8 cellular contexts compared by ENCODE assay signal in genomic region chr19:48994035-48994386, GRCh38. TPM values are rescaled to one million over a fixed set of nuclear protein-coding genes. Genes with fewer than 3 reads are reported as not detected.
A peak's percentile ranks its signal among the peaks of the same experiment; 100 is the strongest.
DNase-seq lines count a peak whose midpoint lies in the region; ATAC-seq, FAIRE-seq and TF ChIP-seq lines count a peak whose summit lies in the region.

No MANE protein-coding gene starts in this region.

- peaks cover 44% of the 10 kb centered on the region for H4K20me1 ChIP-seq in astrocyte (ENCODE audit: insufficient read depth, low read length)

- no peaks in the 10 kb centered on the region for H3K27me3 Mint-ChIP-seq in activated T-cell treated with anti-CD3 and anti-CD28 coated beads, Interleukin-2, amount 50 U/mL, for 72 hours (ENCODE audit: low read depth)
- no peaks in the 10 kb centered on the region for H3K27me3 Mint-ChIP-seq in astrocyte (ENCODE audit: low read depth, unreplicated experiment)

- no peak for FAIRE-seq in astrocyte (lab: Jason Lieb, UNC)

- H3K36me3 ChIP-seq in astrocyte (ENCODE audit: insufficient read depth, low read length) (no peaks in the 10 kb centered on the region), tibial nerve (peaks cover 0 to 15% (median 0%) of the 10 kb centered on the region in 3 donors)

- H3K9me3 Mint-ChIP-seq in activated T-cell treated with anti-CD3 and anti-CD28 coated beads, Interleukin-2, amount 50 U/mL, for 72 hours = no peaks in the 10 kb centered on the region
- peaks cover 2% of the 10 kb centered on the region for H3K9me3 Mint-ChIP-seq in astrocyte (ENCODE audit: unreplicated experiment)

- no peak for TF ChIP-seq POLR2A in lower leg skin (IDR thresholded peaks at IDR 0.05)
- TF ChIP-seq POLR2A in tibial nerve (IDR thresholded peaks at IDR 0.05) = no peak

- peaks cover 46% of the 10 kb centered on the region for H3K4me1 Mint-ChIP-seq in activated T-cell treated with anti-CD3 and anti-CD28 coated beads, Interleukin-2, amount 50 U/mL, for 72 hours (ENCODE audit: low read depth)
- H3K4me1 Mint-ChIP-seq in astrocyte (ENCODE audit: low read depth, unreplicated experiment) = peaks cover 31% of the 10 kb centered on the region

- H3K9ac ChIP-seq in astrocyte (ENCODE audit: low read length) = peak overlapping the region; percentile 93

- H3K27me3 ChIP-seq in astrocyte (ENCODE audit: insufficient read depth, low read length) = no peaks in the 10 kb centered on the region
- H3K27me3 ChIP-seq in tibial nerve = no peaks in the 10 kb centered on the region

- no peak for TF ChIP-seq EP300 in tibial nerve (IDR thresholded peaks at IDR 0.05)

- 1 to 2% methylated on average over 11 to 13 of the region's 13 CpGs for WGBS in lower leg skin, 2 donors
- WGBS in tibial nerve, 2 donors = 2% methylated on average over 13 of the region's 13 CpGs

- H3K9me3 ChIP-seq in astrocyte (ENCODE audit: insufficient read depth, low read depth, low read length) = no peaks in the 10 kb centered on the region
- no peaks in the 10 kb centered on the region for H3K9me3 ChIP-seq in tibial nerve

- DNase-seq in activated T-cell treated with anti-CD3 and anti-CD28 coated beads, Interleukin-2, amount 50 U/mL, for 72 hours = no peak
- no peak for DNase-seq in activated T-cell treated with anti-CD3 and anti-CD28 coated beads, Interleukin-2, amount 50 U/mL, for 48 hours
- no peak for DNase-seq in astrocyte (ENCODE audit: low read depth)
- peak in 1 of 2 donors; percentile 89 for DNase-seq in lower leg skin (ENCODE audit: low spot score in 2 of 2)
- no peak for DNase-seq in tibial nerve (ENCODE audit: low spot score in 2 of 2)
- no peak for DNase-seq in NCI-H2196 (lab: John Stamatoyannopoulos, UW; ENCODE audit: unreplicated experiment)
- no peak for DNase-seq in mucosa of gallbladder (ENCODE audit: low spot score)

- TF ChIP-seq CTCF in astrocyte (IDR thresholded peaks at IDR 0.05; ENCODE audit: insufficient read depth, low read depth, low read length) (no peak), lower leg skin (IDR thresholded peaks at IDR 0.05) (no peak), tibial nerve (IDR thresholded peaks at IDR 0.05) (no peak)

- H2AFZ ChIP-seq in astrocyte (ENCODE audit: low read depth, low read length) = peak overlapping the region; percentile 78

- peak overlapping the region; percentile 91 for H3K27ac Mint-ChIP-seq in activated T-cell treated with anti-CD3 and anti-CD28 coated beads, Interleukin-2, amount 50 U/mL, for 72 hours
- peak overlapping the region; percentile 93 for H3K27ac Mint-ChIP-seq in astrocyte (ENCODE audit: unreplicated experiment)

- peaks cover 2 to 7% of the 10 kb centered on the region in 2 donors for H3K36me3 Mint-ChIP-seq in activated T-cell treated with anti-CD3 and anti-CD28 coated beads, Interleukin-2, amount 50 U/mL, for 72 hours (ENCODE audit: insufficient read depth in 2 of 2)
- peaks cover 7% of the 10 kb centered on the region for H3K36me3 Mint-ChIP-seq in astrocyte (ENCODE audit: low read depth, unreplicated experiment)

- intact Hi-C loops in lower leg skin (cut with DNase I; ENCODE audit: low total_unique reads) = loop anchor here (10.0 kb wide), 1 partner anchor 151 kb away; no protein-coding TSS in a partner anchor

- H3K4me3 ChIP-seq in astrocyte (ENCODE audit: insufficient read depth, low read depth, low read length) = peak overlapping the region; percentile 80
- H3K4me3 ChIP-seq in lower leg skin (ENCODE audit: low read depth, poor library complexity, severe bottlenecking) = peak overlapping the region; percentile 64
- H3K4me3 ChIP-seq in tibial nerve = peak overlapping the region; percentile 55 to 74 (median 68)

- H3K4me1 ChIP-seq in astrocyte (ENCODE audit: insufficient read depth, low read length) = peaks cover 23% of the 10 kb centered on the region
- peaks cover 0 to 46% (median 25%) of the 10 kb centered on the region in 4 donors for H3K4me1 ChIP-seq in tibial nerve

- peak overlapping the region; percentile 90 to 99 for H3K4me3 Mint-ChIP-seq in activated T-cell treated with anti-CD3 and anti-CD28 coated beads, Interleukin-2, amount 50 U/mL, for 72 hours
- peak overlapping the region; percentile 99 for H3K4me3 Mint-ChIP-seq in astrocyte (ENCODE audit: unreplicated experiment)

- H3K4me2 ChIP-seq in astrocyte (ENCODE audit: low read length) = peak overlapping the region; percentile 93

- H3K79me2 ChIP-seq in astrocyte (ENCODE audit: insufficient read depth, low read length) = peaks cover 76% of the 10 kb centered on the region

- ATAC-seq in activated T-cell treated with anti-CD3 and anti-CD28 coated beads, Interleukin-2, amount 50 U/mL, for 72 hours (replicated peaks in 1 of 2) = no peak
- ATAC-seq in HG03280 (IDR thresholded peaks at IDR 0.05; ENCODE audit: unreplicated experiment) = no peak

- peak overlapping the region; percentile 83 for H3K27ac ChIP-seq in astrocyte (ENCODE audit: low read depth, low read length)
- peak overlapping the region; percentile 73 to 99 (median 88) for H3K27ac ChIP-seq in tibial nerve

RNA-seq across cellular contexts. Expression of gene RUVBL2, which starts 0.3 kb away (rescaled TPM):
- 10 to 100 TPM; 83.4 to 92.5 TPM for total RNA-seq in activated T-cell treated with anti-CD3 and anti-CD28 coated beads, Interleukin-2, amount 50 U/mL, for 72 hours
- total RNA-seq in astrocyte (105 and 106 TPM in 2 replicates), lower leg skin (10 to 100 TPM; 61.3 to 83.8 (median 83.3) TPM), tibial nerve (100 to 1,000 TPM in 1 of 4 donors, 10 to 100 TPM in 3; 69.2 to 120 (median 78.5) TPM), mucosa of gallbladder (60.3 TPM)

RNA-seq across cellular contexts. Expression of gene GYS1, which starts 0.9 kb away (rescaled TPM):
- total RNA-seq in activated T-cell treated with anti-CD3 and anti-CD28 coated beads, Interleukin-2, amount 50 U/mL, for 72 hours = 10 to 100 TPM; 25.9 to 29.4 TPM
- 86.0 and 86.8 TPM in 2 replicates for total RNA-seq in astrocyte
- 10 to 100 TPM; 16.4 to 33.3 (median 20.5) TPM for total RNA-seq in lower leg skin
- 10 to 100 TPM; 28.8 to 42.0 (median 31.0) TPM for total RNA-seq in tibial nerve
- total RNA-seq in mucosa of gallbladder = 41.3 TPM

RNA-seq across cellular contexts. Expression of gene LHB, which starts 22.9 kb away (rescaled TPM):
- not detected for total RNA-seq in activated T-cell treated with anti-CD3 and anti-CD28 coated beads, Interleukin-2, amount 50 U/mL, for 72 hours
- total RNA-seq in astrocyte = 0.48 TPM in 1 of 2 replicates, not detected in the other
- 1 to 10 TPM in 3 of 4 donors, not detected in 1; 1.2 to 4.2 (median 1.8) TPM for total RNA-seq in lower leg skin
- total RNA-seq in tibial nerve = 1 to 10 TPM in 1 of 4 donors, not detected in 3; 2.6 TPM
- total RNA-seq in mucosa of gallbladder = not detected

RNA-seq across cellular contexts. Expression of gene FTL, which starts 28.9 kb away (rescaled TPM):
- total RNA-seq in activated T-cell treated with anti-CD3 and anti-CD28 coated beads, Interleukin-2, amount 50 U/mL, for 72 hours = 100 to 1,000 TPM; 681 to 811 TPM
- total RNA-seq in astrocyte = 3,402 and 4,020 TPM in 2 replicates
- 1,000 to 10,000 TPM; 1,012 to 1,617 (median 1,174) TPM for total RNA-seq in lower leg skin
- total RNA-seq in tibial nerve = 1,000 to 10,000 TPM; 5,480 to 8,362 (median 5,857) TPM
- 4,398 TPM for total RNA-seq in mucosa of gallbladder

RNA-seq across cellular contexts. Expression of gene CGB3, which starts 30.1 kb away (rescaled TPM):
- not detected for total RNA-seq in activated T-cell treated with anti-CD3 and anti-CD28 coated beads, Interleukin-2, amount 50 U/mL, for 72 hours
- total RNA-seq in astrocyte (3.6 and 4.5 TPM in 2 replicates), lower leg skin (not detected), tibial nerve (not detected), mucosa of gallbladder (not detected)
